ENCODE assay signal across 1 cellular context in the genomic region with DNA sequence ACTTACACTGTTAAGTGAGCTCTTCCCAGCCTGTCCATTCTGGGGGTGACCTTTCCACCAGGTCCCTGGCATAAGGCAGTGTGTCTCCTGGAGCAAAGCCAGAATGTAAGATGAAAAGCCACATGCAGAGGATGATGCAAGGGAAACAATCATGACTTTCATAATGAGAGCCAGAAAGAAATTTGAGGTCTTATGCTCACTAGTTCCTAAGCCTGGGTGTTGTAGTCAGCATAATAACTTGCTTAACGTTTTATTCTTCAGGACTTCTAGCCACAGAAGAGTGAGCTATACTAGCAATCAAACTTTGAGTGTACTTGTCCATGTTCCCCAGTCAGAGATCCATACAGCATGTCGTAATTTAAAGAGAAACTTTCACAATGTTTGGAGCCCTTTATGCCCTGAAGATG.
TF ChIP-seq lines count a peak whose summit lies in the region.

No MANE protein-coding gene starts in this region.

TF ChIP-seq in H1, 55 proteins besides CTCF, POLR2A, EP300 and RAD21:
- TF ChIP-seq SUZ12 (IDR thresholded peaks at IDR 0.05; ENCODE audit: low read length) (no peak), SIN3A (conservative IDR thresholded peaks at IDR 0.05 in 1 of 2, IDR thresholded peaks at IDR 0.05 in 1 of 2; ENCODE audit: low read depth in 1 of 2, low read length in 2 of 2) (no peak), TEAD4 (IDR thresholded peaks at IDR 0.05; ENCODE audit: low read depth, low read length) (no peak), CBX5 (IDR thresholded peaks at IDR 0.05; ENCODE audit: low read depth, low read length) (no peak), SP4 (IDR thresholded peaks at IDR 0.05; ENCODE audit: low read length) (no peak), BACH1 (IDR thresholded peaks at IDR 0.05; ENCODE audit: low read length) (no peak), KDM1A (IDR thresholded peaks at IDR 0.05; ENCODE audit: borderline replicate concordance, low read length) (no peak), SP1 (IDR thresholded peaks at IDR 0.05; ENCODE audit: low read depth, low read length) (no peak), CBX8 (IDR thresholded peaks at IDR 0.05; ENCODE audit: borderline replicate concordance, low read depth, low read length) (no peak), JUND (IDR thresholded peaks at IDR 0.05; ENCODE audit: low read length) (no peak), BRCA1 (IDR thresholded peaks at IDR 0.05; ENCODE audit: low read depth, low read length) (no peak), NANOG (IDR thresholded peaks at IDR 0.05; ENCODE audit: insufficient read depth, low read depth, low read length, poor library complexity, severe bottlenecking) (no peak), CHD1 (IDR thresholded peaks at IDR 0.05; ENCODE audit: low read depth, low read length) (no peak), TBP (IDR thresholded peaks at IDR 0.05; ENCODE audit: low read depth, low read length) (no peak), SIX5 (IDR thresholded peaks at IDR 0.05; ENCODE audit: low read depth, low read length) (no peak), EZH2 (IDR thresholded peaks at IDR 0.05; ENCODE audit: low read depth, low read length, severe bottlenecking) (no peak)
- TF ChIP-seq, protein P1, sequence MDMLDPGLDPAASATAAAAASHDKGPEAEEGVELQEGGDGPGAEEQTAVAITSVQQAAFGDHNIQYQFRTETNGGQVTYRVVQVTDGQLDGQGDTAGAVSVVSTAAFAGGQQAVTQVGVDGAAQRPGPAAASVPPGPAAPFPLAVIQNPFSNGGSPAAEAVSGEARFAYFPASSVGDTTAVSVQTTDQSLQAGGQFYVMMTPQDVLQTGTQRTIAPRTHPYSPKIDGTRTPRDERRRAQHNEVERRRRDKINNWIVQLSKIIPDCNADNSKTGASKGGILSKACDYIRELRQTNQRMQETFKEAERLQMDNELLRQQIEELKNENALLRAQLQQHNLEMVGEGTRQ (IDR thresholded peaks at IDR 0.05; ENCODE audit: low read length) = no peak
TF ChIP-seq in H1: peak in this region for 0.
